ENCODE assay signal across 10 cellular contexts in the genomic region with DNA sequence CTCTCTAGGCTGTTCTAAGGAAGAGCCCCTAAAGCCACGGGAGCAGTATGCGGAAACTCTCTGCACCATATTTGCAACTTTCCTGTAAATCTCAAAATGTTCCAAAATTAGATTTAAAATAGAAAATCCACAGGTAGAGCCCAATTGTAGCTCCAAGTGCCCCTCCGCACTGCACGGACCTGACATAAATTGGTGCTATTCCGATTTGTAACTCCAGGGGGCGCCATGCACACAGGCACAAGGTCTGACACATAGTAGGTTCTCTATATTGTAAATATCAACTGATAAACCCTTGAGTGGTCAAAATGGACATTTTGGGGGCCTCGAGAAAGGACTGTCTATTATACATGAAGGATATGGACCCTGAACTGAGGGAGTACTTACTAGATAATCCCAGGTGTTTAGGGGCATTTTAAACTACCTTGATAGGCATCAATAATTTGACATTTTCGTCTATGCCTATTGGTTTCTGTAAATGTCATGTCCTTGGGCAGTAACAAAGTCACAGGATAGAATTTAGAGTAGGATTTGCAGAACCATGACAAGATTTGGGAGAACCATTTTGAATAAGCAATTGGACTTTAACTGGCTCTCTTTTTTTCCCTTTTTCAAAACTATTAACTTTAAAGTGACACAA. TPM values are rescaled to one million over a fixed set of nuclear protein-coding genes. Genes with fewer than 3 reads are reported as not detected.
DNase-seq lines count a peak whose midpoint lies in the region; ATAC-seq and TF ChIP-seq lines count a peak whose summit lies in the region.
"Had no signal": no experiment of that assay in that cellular context is flagged by ENCODE, and none has a peak within 500 bp of the region (broad histone marks: within the 10 kb centered on the region; RNA-seq: fewer than 3 reads in every experiment).

No MANE protein-coding gene starts in this region.

- no peak overlapping the region for H3K27ac ChIP-seq in CD4-positive, CD25-positive, alpha-beta regulatory T cell (ENCODE audit: insufficient read depth, low read length, poor library complexity, severe bottlenecking)
- H3K27ac ChIP-seq in tibial artery: no peak overlapping the region

- TF ChIP-seq CTCF in neural crest cell (conservative IDR thresholded peaks at IDR 0.05): peak; percentile 97
- TF ChIP-seq CTCF in tibial artery (IDR thresholded peaks at IDR 0.05): peak; percentile 71 to 73

- peak; percentile 35 to 50 (median 38) for DNase-seq in CD4-positive, CD25-positive, alpha-beta regulatory T cell
- peak; percentile 30 to 55 for DNase-seq in activated CD4-positive, alpha-beta T cell treated with anti-CD3 and anti-CD28 coated beads for 4 hours
- DNase-seq in dermis microvascular lymphatic vessel endothelial cell (ENCODE audit: low read depth in 2 of 2) (peak; percentile 6 to 25), neural crest cell (ENCODE audit: low read depth, low spot score) (peak; percentile 58), tibial artery (no peak), NCI-H526 treated with DMSO at 0.1 percent for 48 hours (lab: John Stamatoyannopoulos, UW) (no peak), SIG-M5 (lab: John Stamatoyannopoulos, UW) (no peak)

- H3K27me3 Mint-ChIP-seq in CD4-positive, CD25-positive, alpha-beta regulatory T cell: peaks cover 35% of the 10 kb centered on the region
- peaks cover 89% of the 10 kb centered on the region for H3K27me3 Mint-ChIP-seq in neural crest cell (ENCODE audit: low read depth)

- intact Hi-C loops in tibial artery (cut with DNase I; ENCODE audit: low total_unique reads): loop anchor here (5.0 kb wide), 1 partner anchor 579 kb away; the partner anchor contains the start of gene FNDC8

- no peaks in the 10 kb centered on the region for H3K4me1 ChIP-seq in CD4-positive, CD25-positive, alpha-beta regulatory T cell (ENCODE audit: control insufficient read depth, insufficient read depth, low read length, poor library complexity, severe bottlenecking)
- no peaks in the 10 kb centered on the region for H3K4me1 ChIP-seq in tibial artery

- TF ChIP-seq RAD21 in Ishikawa (IDR thresholded peaks at IDR 0.05; ENCODE audit: low read depth): peak; percentile 80

- no peak overlapping the region for H3K4me3 ChIP-seq in CD4-positive, CD25-positive, alpha-beta regulatory T cell (ENCODE audit: low read depth, low read length)
- H3K4me3 ChIP-seq in tibial artery: no peak overlapping the region

- H3K36me3 ChIP-seq in CD4-positive, CD25-positive, alpha-beta regulatory T cell (ENCODE audit: control insufficient read depth, insufficient read depth, low read length): no peaks in the 10 kb centered on the region
- H3K36me3 ChIP-seq in tibial artery: no peaks in the 10 kb centered on the region

- peak in 1 of 2 donors; percentile 31 for ATAC-seq in CD4-positive, CD25-positive, alpha-beta regulatory T cell (ENCODE audit: low read depth in 2 of 2)

- no peaks in the 10 kb centered on the region for H3K9me3 ChIP-seq in CD4-positive, CD25-positive, alpha-beta regulatory T cell (ENCODE audit: control insufficient read depth in 2 of 2, low read length in 2 of 2)
- H3K9me3 ChIP-seq in tibial artery: no peaks in the 10 kb centered on the region

- no peaks in the 10 kb centered on the region for H3K4me1 Mint-ChIP-seq in CD4-positive, CD25-positive, alpha-beta regulatory T cell
- no peaks in the 10 kb centered on the region for H3K4me1 Mint-ChIP-seq in neural crest cell

- H3K36me3 Mint-ChIP-seq in CD4-positive, CD25-positive, alpha-beta regulatory T cell: no peaks in the 10 kb centered on the region
- H3K36me3 Mint-ChIP-seq in neural crest cell (ENCODE audit: low read depth): no peaks in the 10 kb centered on the region

- no peaks in the 10 kb centered on the region for H3K9me3 Mint-ChIP-seq in CD4-positive, CD25-positive, alpha-beta regulatory T cell
- H3K9me3 Mint-ChIP-seq in neural crest cell: no peaks in the 10 kb centered on the region

- peaks cover 10% of the 10 kb centered on the region for H3K27me3 ChIP-seq in CD4-positive, CD25-positive, alpha-beta regulatory T cell (ENCODE audit: control insufficient read depth, insufficient read depth, low read length)
- peaks cover 0 to 38% of the 10 kb centered on the region in 2 donors for H3K27me3 ChIP-seq in tibial artery

- no peak overlapping the region for H3K4me3 Mint-ChIP-seq in CD4-positive, CD25-positive, alpha-beta regulatory T cell
- no peak overlapping the region for H3K4me3 Mint-ChIP-seq in neural crest cell

- no peak for TF ChIP-seq EP300 in Ishikawa (IDR thresholded peaks at IDR 0.05; ENCODE audit: borderline replicate concordance)

- H3K27ac Mint-ChIP-seq in CD4-positive, CD25-positive, alpha-beta regulatory T cell: no peak overlapping the region
- H3K27ac Mint-ChIP-seq in neural crest cell (ENCODE audit: unreplicated experiment): no peak overlapping the region

TF ChIP-seq in Ishikawa, 13 proteins besides CTCF, POLR2A, EP300 and RAD21:
- TF ChIP-seq CREB1 (IDR thresholded peaks at IDR 0.05; ENCODE audit: low read depth): no peak
- TF ChIP-seq NFIC (IDR thresholded peaks at IDR 0.05): no peak
- no peak for TF ChIP-seq EGR1 (IDR thresholded peaks at IDR 0.05)
- TF ChIP-seq CEBPB (IDR thresholded peaks at IDR 0.05): no peak
- no peak for TF ChIP-seq TCF12 (IDR thresholded peaks at IDR 0.05; ENCODE audit: low read depth)
- no peak for TF ChIP-seq TEAD4 (IDR thresholded peaks at IDR 0.05)
- no peak for TF ChIP-seq FOXM1 (IDR thresholded peaks at IDR 0.05; ENCODE audit: borderline replicate concordance, low read depth)

RNA-seq across cellular contexts. Expression of gene TMEM132E, which starts 36.6 kb away (rescaled TPM):
- total RNA-seq in CD4-positive, CD25-positive, alpha-beta regulatory T cell: not detected
- polyA plus RNA-seq in CD4-positive, CD25-positive, alpha-beta regulatory T cell: under 1 TPM; 0.06 to 0.55 (median 0.25) TPM
- total RNA-seq in dermis microvascular lymphatic vessel endothelial cell (not detected in 2 replicates), neural crest cell (3.3 and 3.6 TPM in 2 replicates)
- total RNA-seq: HT1080, mononuclear cell had no signal

Comparison
In these comparisons a context has a peak if more than half of its experiments do, and no peak if none do; other contexts are left out.
1. DNase-seq: peak in CD4-positive, CD25-positive, alpha-beta regulatory T cell (3 of 3), activated CD4-positive, alpha-beta T cell treated with anti-CD3 and anti-CD28 coated beads for 4 hours (2 of 2), dermis microvascular lymphatic vessel endothelial cell (2 of 2) and neural crest cell (single experiment); none in tibial artery (0 of 2), NCI-H526 treated with DMSO at 0.1 percent for 48 hours (single experiment) and SIG-M5 (single experiment).